Comparison of ENCODE assay signal across 14 cellular contexts in the genomic region with DNA sequence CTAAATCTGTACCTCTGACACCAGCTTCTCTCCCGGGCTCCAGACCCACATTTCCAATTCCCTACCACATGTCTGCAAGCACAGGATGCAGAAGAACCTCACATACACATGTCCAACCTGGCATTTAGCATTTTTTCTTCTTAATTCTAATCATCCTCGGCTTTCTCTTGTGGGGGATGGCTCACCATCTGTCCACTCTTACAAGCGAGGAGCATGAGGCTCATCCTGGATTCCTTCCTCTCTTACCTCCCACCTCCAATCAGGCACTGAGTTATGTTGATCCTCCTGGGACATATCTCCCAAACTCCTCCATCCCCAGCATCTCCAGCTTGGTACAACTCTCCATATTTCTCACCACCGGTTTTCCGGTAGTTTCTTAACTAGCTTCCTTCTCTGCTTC.
DNase-seq lines count a peak whose midpoint lies in the region; ATAC-seq lines count a peak whose summit lies in the region.
"Had no signal": no experiment of that assay in that cellular context is flagged by ENCODE, and none has a peak within 500 bp of the region (broad histone marks: within the 10 kb centered on the region; RNA-seq: fewer than 3 reads in every experiment).

No MANE protein-coding gene starts in this region.

- H3K36me3 Mint-ChIP-seq in stimulated activated effector memory CD8-positive, alpha-beta T cell treated with anti-CD3 and anti-CD28 coated beads, Interleukin-12 subunit alpha, Interleukin-12 subunit beta, amount 100 ng/mL, for 72 hours = no peaks in the 10 kb centered on the region
- H3K36me3 Mint-ChIP-seq: CD4-positive, CD25-positive, alpha-beta regulatory T cell had no signal

- H3K4me3 Mint-ChIP-seq in stimulated activated effector memory CD8-positive, alpha-beta T cell treated with anti-CD3 and anti-CD28 coated beads, Interleukin-12 subunit alpha, Interleukin-12 subunit beta, amount 100 ng/mL, for 72 hours = no peak overlapping the region
- H3K4me3 Mint-ChIP-seq: B cell; CD4-positive, CD25-positive, alpha-beta regulatory T cell; H9 had no signal

- peaks cover 18% of the 10 kb centered on the region for H3K9me3 Mint-ChIP-seq in stimulated activated effector memory CD8-positive, alpha-beta T cell treated with anti-CD3 and anti-CD28 coated beads, Interleukin-12 subunit alpha, Interleukin-12 subunit beta, amount 100 ng/mL, for 72 hours
- H3K9me3 Mint-ChIP-seq: H9 had no signal

- no peak for ATAC-seq in GM18517 (IDR thresholded peaks at IDR 0.05; ENCODE audit: unreplicated experiment)
- ATAC-seq in stimulated activated effector memory CD8-positive, alpha-beta T cell treated with anti-CD3 and anti-CD28 coated beads, Interleukin-12 subunit alpha, Interleukin-12 subunit beta, amount 100 ng/mL, for 72 hours = no peak

- H3K27ac Mint-ChIP-seq in stimulated activated effector memory CD8-positive, alpha-beta T cell treated with anti-CD3 and anti-CD28 coated beads, Interleukin-12 subunit alpha, Interleukin-12 subunit beta, amount 100 ng/mL, for 72 hours = no peak overlapping the region
- H3K27ac Mint-ChIP-seq: B cell; CD4-positive, CD25-positive, alpha-beta regulatory T cell; H9 had no signal

- peak; percentile 11 for DNase-seq in Ammon's horn (ENCODE audit: low spot score)
- DNase-seq in NCI-H82 (lab: John Stamatoyannopoulos, UW) = peak; percentile 96
- DNase-seq in inferior parietal cortex (ENCODE audit: extremely low spot score) = peak; percentile 50
- peak; percentile 64 for DNase-seq in superior temporal gyrus (ENCODE audit: extremely low spot score)
- no peak for DNase-seq in NCI-H2196 treated with DMSO at 0.1 percent for 48 hours (lab: John Stamatoyannopoulos, UW; ENCODE audit: unreplicated experiment)
- no peak for DNase-seq in stimulated activated effector memory CD8-positive, alpha-beta T cell treated with anti-CD3 and anti-CD28 coated beads, Interleukin-12 subunit alpha, Interleukin-12 subunit beta, amount 100 ng/mL, for 72 hours (ENCODE audit: low spot score in 2 of 2)
- DNase-seq: 8988T; Caco-2; CD4-positive, CD25-positive, alpha-beta regulatory T cell; DMS79 treated with DMSO at 0.1 percent for 48 hours; GF-D8; H9 had no signal

- no peaks in the 10 kb centered on the region for H3K4me1 Mint-ChIP-seq in stimulated activated effector memory CD8-positive, alpha-beta T cell treated with anti-CD3 and anti-CD28 coated beads, Interleukin-12 subunit alpha, Interleukin-12 subunit beta, amount 100 ng/mL, for 72 hours
- H3K4me1 Mint-ChIP-seq: B cell; CD4-positive, CD25-positive, alpha-beta regulatory T cell; H9 had no signal

Comparison
In these comparisons a context has a peak if more than half of its experiments do, and no peak if none do; other contexts are left out.
1. DNase-seq: peak in Ammon's horn (single experiment), NCI-H82 (single experiment), inferior parietal cortex (single experiment) and superior temporal gyrus (single experiment); none in NCI-H2196 treated with DMSO at 0.1 percent for 48 hours (single experiment) and stimulated activated effector memory CD8-positive, alpha-beta T cell treated with anti-CD3 and anti-CD28 coated beads, Interleukin-12 subunit alpha, Interleukin-12 subunit beta, amount 100 ng/mL, for 72 hours (0 of 2).